Comparison of ENCODE assay signal across 22 cellular contexts in the genomic region with DNA sequence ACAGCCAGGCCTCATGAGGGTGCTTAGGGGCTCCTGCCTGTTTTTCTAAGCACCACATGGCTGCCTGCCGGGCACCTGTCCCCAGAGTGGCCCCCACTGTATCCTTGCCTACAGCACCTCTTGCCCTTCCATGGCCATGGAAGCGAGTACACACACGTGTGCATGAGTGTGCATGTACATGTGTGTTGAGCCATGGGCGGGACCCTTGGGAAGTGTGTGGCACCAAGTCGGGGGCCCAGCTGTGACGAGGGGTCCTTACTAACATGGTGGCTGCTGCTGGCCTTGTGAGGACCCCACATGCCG. TPM values are rescaled to one million over a fixed set of nuclear protein-coding genes. Genes with fewer than 3 reads are reported as not detected.
"Had no signal": no experiment of that assay in that cellular context is flagged by ENCODE, and none has a peak within 500 bp of the region (broad histone marks: within the 10 kb centered on the region; RNA-seq: fewer than 3 reads in every experiment).

No MANE protein-coding gene starts in this region.

- ATAC-seq: SK-N-SH treated with all-trans-retinoic acid at 6 μM for 48 hours had no signal

- H3K27ac ChIP-seq: SJCRH30 had no signal

- H3K27me3 ChIP-seq: SJCRH30 had no signal

- DNase-seq: IMR-90, Karpas-422, KG1, MG63, NCI-H1092, NCI-H1105 treated with DMSO at 0.1 percent for 48 hours, NCI-H1417 treated with DMSO at 0.1 percent for 48 hours, NCI-H146, NCI-H1694 treated with DMSO at 0.1 percent for 48 hours, NCI-H1930, NCI-H2081, NCI-H2107, NCI-H2227 treated with DMSO at 0.1 percent for 48 hours, NCI-H526 treated with DMSO at 0.1 percent for 48 hours, NCI-H748 treated with DMSO at 0.1 percent for 48 hours, RPMI8226, SHP77 treated with DMSO at 0.1 percent for 48 hours, SJCRH30 had no signal

- H3K9me3 ChIP-seq: SJCRH30 had no signal

- H3K4me3 ChIP-seq: MG63, SJCRH30 had no signal

- H3K36me3 ChIP-seq: MG63, SJCRH30 had no signal

- FAIRE-seq: RCC 7860 had no signal

- H3K4me1 ChIP-seq: SJCRH30 had no signal

RNA-seq across cellular contexts. Expression of a gene that starts 25.8 kb away (rescaled TPM):
- total RNA-seq: HT-29, IMR-90, NCI-H460, SJCRH30 had no signal

RNA-seq across cellular contexts. Expression of a gene that starts 37.1 kb away (rescaled TPM):
- total RNA-seq: HT-29, IMR-90, NCI-H460, SJCRH30 had no signal

RNA-seq across cellular contexts. Expression of a gene that starts 44.4 kb away (rescaled TPM):
- total RNA-seq: HT-29, IMR-90, NCI-H460, SJCRH30 had no signal

RNA-seq across cellular contexts. Expression of a gene that starts 58.9 kb away (rescaled TPM):
- total RNA-seq: SJCRH30 had no signal

RNA-seq across cellular contexts. Expression of a gene that starts 59.4 kb away (rescaled TPM):
- total RNA-seq: HT-29, IMR-90, NCI-H460, SJCRH30 had no signal
